Comparison of ENCODE assay signal across 10 cellular contexts in genomic region chr10:102511562-102512274, GRCh38. TPM values are rescaled to one million over a fixed set of nuclear protein-coding genes. Genes with fewer than 3 reads are reported as not detected.
A peak's percentile ranks its signal among the peaks of the same experiment; 100 is the strongest.
DNase-seq lines count a peak whose midpoint lies in the region; ATAC-seq and TF ChIP-seq lines count a peak whose summit lies in the region.
"Had no signal": no experiment of that assay in that cellular context is flagged by ENCODE, and none has a peak within 500 bp of the region (broad histone marks: within the 10 kb centered on the region; RNA-seq: fewer than 3 reads in every experiment).

No MANE protein-coding gene starts in this region.

- peaks cover 28% of the 10 kb centered on the region for H3K4me1 Mint-ChIP-seq in activated T-cell treated with anti-CD3 and anti-CD28 coated beads, Interleukin-2, amount 50 U/mL, for 24 hours (ENCODE audit: low read depth)
- H3K4me1 Mint-ChIP-seq in stimulated activated effector memory CD8-positive, alpha-beta T cell treated with anti-CD3 and anti-CD28 coated beads, Interleukin-12 subunit alpha, Interleukin-12 subunit beta, amount 100 ng/mL, for 72 hours = peaks cover 12% of the 10 kb centered on the region

- H3K27ac ChIP-seq in heart left ventricle = peak overlapping the region in 1 of 12 donors; percentile 30
- H3K27ac ChIP-seq: adrenal gland, ovary had no signal

- H3K4me3 ChIP-seq in heart left ventricle = no peak overlapping the region
- H3K4me3 ChIP-seq: adrenal gland, ovary had no signal

- TF ChIP-seq CTCF in heart left ventricle (IDR thresholded peaks at IDR 0.05) = no peak

- DNase-seq in activated T-cell treated with anti-CD3 and anti-CD28 coated beads, Interleukin-2, amount 50 U/mL, for 24 hours = no peak
- no peak for DNase-seq in activated T-cell treated with anti-CD3 and anti-CD28 coated beads, Interleukin-2, amount 50 U/mL, for 1 hour
- DNase-seq in OCI-M1 (lab: John Stamatoyannopoulos, UW) (peak; percentile 67), NCI-H1436 treated with DMSO at 0.1 percent for 48 hours (lab: John Stamatoyannopoulos, UW) (no peak), AG20443 (ENCODE audit: low spot score) (no peak), heart left ventricle (no peak)
- DNase-seq in stimulated activated effector memory CD8-positive, alpha-beta T cell treated with anti-CD3 and anti-CD28 coated beads, Interleukin-12 subunit alpha, Interleukin-12 subunit beta, amount 100 ng/mL, for 72 hours (ENCODE audit: low spot score in 2 of 2) = no peak
- DNase-seq: ovary had no signal

- H3K9me3 ChIP-seq in heart left ventricle = no peaks in the 10 kb centered on the region
- H3K9me3 ChIP-seq: adrenal gland, ovary had no signal

- peak; percentile 81 for ATAC-seq in HG02798 (IDR thresholded peaks at IDR 0.05; ENCODE audit: poor library complexity, unreplicated experiment)
- no peak for ATAC-seq in stimulated activated effector memory CD8-positive, alpha-beta T cell treated with anti-CD3 and anti-CD28 coated beads, Interleukin-12 subunit alpha, Interleukin-12 subunit beta, amount 100 ng/mL, for 72 hours
- ATAC-seq in heart left ventricle = no peak

- intact Hi-C loops in heart left ventricle (cut with DNase I) = no loop called here

- no peaks in the 10 kb centered on the region for H3K9me3 Mint-ChIP-seq in activated T-cell treated with anti-CD3 and anti-CD28 coated beads, Interleukin-2, amount 50 U/mL, for 24 hours
- H3K9me3 Mint-ChIP-seq in stimulated activated effector memory CD8-positive, alpha-beta T cell treated with anti-CD3 and anti-CD28 coated beads, Interleukin-12 subunit alpha, Interleukin-12 subunit beta, amount 100 ng/mL, for 72 hours = no peaks in the 10 kb centered on the region

- H3K27me3 Mint-ChIP-seq in activated T-cell treated with anti-CD3 and anti-CD28 coated beads, Interleukin-2, amount 50 U/mL, for 24 hours = no peaks in the 10 kb centered on the region

- no peak for TF ChIP-seq POLR2A in heart left ventricle (IDR thresholded peaks at IDR 0.05)

- no peaks in the 10 kb centered on the region for H3K27me3 ChIP-seq in heart left ventricle
- H3K27me3 ChIP-seq: adrenal gland, ovary had no signal

- 75 to 91% (median 89%) methylated on average over 6 of the region's 6 CpGs for WGBS in heart left ventricle, 4 donors

- H3K36me3 ChIP-seq in heart left ventricle = peaks cover 0 to 70% (median 57%) of the 10 kb centered on the region in 9 donors
- H3K36me3 ChIP-seq: ovary had no signal

- peak overlapping the region; percentile 63 for H3K27ac Mint-ChIP-seq in activated T-cell treated with anti-CD3 and anti-CD28 coated beads, Interleukin-2, amount 50 U/mL, for 24 hours
- peak overlapping the region; percentile 70 for H3K27ac Mint-ChIP-seq in stimulated activated effector memory CD8-positive, alpha-beta T cell treated with anti-CD3 and anti-CD28 coated beads, Interleukin-12 subunit alpha, Interleukin-12 subunit beta, amount 100 ng/mL, for 72 hours

- peaks cover 0 to 34% (median 11%) of the 10 kb centered on the region in 12 donors for H3K4me1 ChIP-seq in heart left ventricle
- H3K4me1 ChIP-seq: adrenal gland had no signal

- H3K36me3 Mint-ChIP-seq in activated T-cell treated with anti-CD3 and anti-CD28 coated beads, Interleukin-2, amount 50 U/mL, for 24 hours (ENCODE audit: low read depth) = peaks cover 58% of the 10 kb centered on the region
- peaks cover 41% of the 10 kb centered on the region for H3K36me3 Mint-ChIP-seq in stimulated activated effector memory CD8-positive, alpha-beta T cell treated with anti-CD3 and anti-CD28 coated beads, Interleukin-12 subunit alpha, Interleukin-12 subunit beta, amount 100 ng/mL, for 72 hours

- H3K4me3 Mint-ChIP-seq in activated T-cell treated with anti-CD3 and anti-CD28 coated beads, Interleukin-2, amount 50 U/mL, for 24 hours = no peak overlapping the region
- no peak overlapping the region for H3K4me3 Mint-ChIP-seq in stimulated activated effector memory CD8-positive, alpha-beta T cell treated with anti-CD3 and anti-CD28 coated beads, Interleukin-12 subunit alpha, Interleukin-12 subunit beta, amount 100 ng/mL, for 72 hours

RNA-seq across cellular contexts. Expression of gene SUFU, which starts 7.9 kb away (rescaled TPM):
- total RNA-seq in heart left ventricle = 10 to 100 TPM in 1 of 9 donors, 1 to 10 TPM in 8; 5.8 to 12.7 (median 7.7) TPM
- polyA plus RNA-seq in heart left ventricle = 1 to 10 TPM; 3.7 to 5.3 TPM

RNA-seq across cellular contexts. Expression of gene ACTR1A, which starts 9.2 kb away (rescaled TPM):
- 100 to 1,000 TPM; 103 to 175 (median 119) TPM for total RNA-seq in heart left ventricle
- polyA plus RNA-seq in heart left ventricle = 100 to 1,000 TPM; 100 to 156 TPM
